ENCODE assay signal across 8 cellular contexts in the genomic region with DNA sequence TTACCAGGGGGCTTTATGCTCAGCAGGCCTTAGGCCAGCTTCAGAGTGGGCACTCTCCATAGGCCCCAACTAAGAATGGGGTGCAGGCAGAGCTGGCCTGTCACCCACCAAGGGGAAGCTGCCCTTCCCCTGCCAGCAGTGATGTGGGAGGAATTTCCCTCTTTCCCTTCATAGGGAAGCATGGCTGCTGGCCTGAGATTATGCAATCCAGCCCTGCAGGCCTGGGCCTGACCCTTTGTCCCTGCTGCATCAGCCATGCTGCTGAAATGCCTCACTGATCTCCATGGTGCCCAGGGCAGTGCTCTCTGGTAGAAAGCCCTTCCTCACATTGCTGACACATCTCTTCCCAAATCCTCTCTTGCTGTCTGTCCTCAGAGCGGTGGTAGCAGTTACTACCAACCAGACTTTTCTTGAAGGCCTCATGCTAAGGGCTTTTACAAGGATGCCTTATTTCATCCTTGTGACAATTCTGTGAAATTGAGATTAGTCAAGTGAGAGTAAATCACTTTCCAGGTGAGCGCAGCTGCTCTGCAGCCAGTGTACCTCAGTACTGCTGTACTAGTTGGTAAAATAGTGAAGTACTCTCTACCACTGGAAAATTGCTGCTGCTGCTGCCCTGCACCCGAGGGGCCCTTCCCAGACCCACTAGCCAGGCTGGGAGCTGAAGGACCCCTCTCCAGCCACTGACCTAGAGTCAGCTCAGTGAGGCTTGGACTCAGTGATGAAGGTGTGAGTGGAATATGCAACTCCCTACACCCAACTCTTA. TPM values are rescaled to one million over a fixed set of nuclear protein-coding genes. Genes with fewer than 3 reads are reported as not detected.
DNase-seq lines count a peak whose midpoint lies in the region; ATAC-seq, FAIRE-seq and TF ChIP-seq lines count a peak whose summit lies in the region.
"Had no signal": no experiment of that assay in that cellular context is flagged by ENCODE, and none has a peak within 500 bp of the region (broad histone marks: within the 10 kb centered on the region; RNA-seq: fewer than 3 reads in every experiment).

No MANE protein-coding gene starts in this region.

- FAIRE-seq in RCC 7860 (lab: Jason Lieb, UNC) (peak; percentile 67), GM12891 (lab: Jason Lieb, UNC) (no peak)

- TF ChIP-seq POLR2A in esophagus squamous epithelium (IDR thresholded peaks at IDR 0.05) (no peak), GM12891 (IDR thresholded peaks at IDR 0.05; ENCODE audit: low read depth, low read length) (no peak)

- intact Hi-C loops in esophagus squamous epithelium (cut with DNase I), result no loop called here

- 50 to 65% methylated on average over 2 of the region's 3 CpGs for WGBS in esophagus squamous epithelium, 2 donors

- peak overlapping the region; percentile 52 to 84 (median 74) for H3K27ac ChIP-seq in esophagus squamous epithelium

- H3K27me3 Mint-ChIP-seq in type B pancreatic cell, result no peaks in the 10 kb centered on the region

- H3K4me1 ChIP-seq in esophagus squamous epithelium, result peaks cover 13 to 23% (median 18%) of the 10 kb centered on the region in 3 donors

- TF ChIP-seq CTCF in esophagus squamous epithelium (IDR thresholded peaks at IDR 0.05) (no peak), type B pancreatic cell (conservative IDR thresholded peaks at IDR 0.05) (no peak)

- no peak overlapping the region for H3K4me3 ChIP-seq in esophagus squamous epithelium

- H3K36me3 ChIP-seq in esophagus squamous epithelium, result no peaks in the 10 kb centered on the region

- no peak for ATAC-seq in HG03378 (IDR thresholded peaks at IDR 0.05; ENCODE audit: unreplicated experiment)

- H3K9me3 ChIP-seq in esophagus squamous epithelium, result no peaks in the 10 kb centered on the region

- H3K4me3 Mint-ChIP-seq in type B pancreatic cell, result no peak overlapping the region
- H3K4me3 Mint-ChIP-seq: activated CD4-positive, alpha-beta T cell treated with anti-CD3 and anti-CD28 coated beads, Interleukin-2, amount 10 ng/mL, durations not matched to agents 7 days and 5 days had no signal

- peaks cover 21% of the 10 kb centered on the region for H3K36me3 Mint-ChIP-seq in type B pancreatic cell

- H3K4me1 Mint-ChIP-seq in type B pancreatic cell (ENCODE audit: unreplicated experiment), result peaks cover 11% of the 10 kb centered on the region
- H3K4me1 Mint-ChIP-seq: activated CD4-positive, alpha-beta T cell treated with anti-CD3 and anti-CD28 coated beads, Interleukin-2, amount 10 ng/mL, durations not matched to agents 7 days and 5 days had no signal

- H3K9me3 Mint-ChIP-seq in type B pancreatic cell, result peaks cover 5% of the 10 kb centered on the region
- H3K9me3 Mint-ChIP-seq: activated CD4-positive, alpha-beta T cell treated with anti-CD3 and anti-CD28 coated beads, Interleukin-2, amount 10 ng/mL, durations not matched to agents 7 days and 5 days had no signal

- no peaks in the 10 kb centered on the region for H3K27me3 ChIP-seq in esophagus squamous epithelium

- H3K27ac Mint-ChIP-seq in type B pancreatic cell, result peak overlapping the region; percentile 48
- H3K27ac Mint-ChIP-seq: activated CD4-positive, alpha-beta T cell treated with anti-CD3 and anti-CD28 coated beads, Interleukin-2, amount 10 ng/mL, durations not matched to agents 7 days and 5 days had no signal

- peak; percentile 70 for DNase-seq in RCC 7860 (ENCODE audit: low spot score)
- no peak for DNase-seq in esophagus squamous epithelium (lab: John Stamatoyannopoulos, UW)
- peak; percentile 81 for DNase-seq in midbrain (lab: John Stamatoyannopoulos, UW)
- DNase-seq in type B pancreatic cell (ENCODE audit: extremely low spot score, unreplicated experiment), result no peak
- DNase-seq in NCI-H345 (lab: John Stamatoyannopoulos, UW), result no peak
- no peak for DNase-seq in GM12891 (ENCODE audit: insufficient read length, low spot score)
- DNase-seq: activated CD4-positive, alpha-beta T cell treated with anti-CD3 and anti-CD28 coated beads, Interleukin-2, amount 10 ng/mL, durations not matched to agents 7 days and 5 days had no signal

TF ChIP-seq in GM12891, 5 proteins besides CTCF, POLR2A, EP300 and RAD21:
- TF ChIP-seq POU2F2 (IDR thresholded peaks at IDR 0.05; ENCODE audit: low read depth, low read length), result no peak
- no peak for TF ChIP-seq SPI1 (IDR thresholded peaks at IDR 0.05; ENCODE audit: low read depth, low read length)
- no peak for TF ChIP-seq TAF1 (IDR thresholded peaks at IDR 0.05; ENCODE audit: low read depth, low read length)
- no peak for TF ChIP-seq PAX5 (IDR thresholded peaks at IDR 0.05; ENCODE audit: insufficient read depth, low read length, severe bottlenecking)
- TF ChIP-seq POLR2AphosphoS5 (IDR thresholded peaks at IDR 0.05; ENCODE audit: low read depth, low read length), result no peak

RNA-seq across cellular contexts. Expression of a gene that starts 33.8 kb away (rescaled TPM):
- 1 to 10 TPM in 3 of 4 donors, under 1 TPM in 1; 0.72 to 5.9 (median 2.4) TPM for total RNA-seq in esophagus squamous epithelium
- 6.6 and 41.6 TPM in 2 replicates for total RNA-seq in type B pancreatic cell (ENCODE audit: low replicate concordance)
- polyA plus RNA-seq in GM12891 (2012; ENCODE audit: low read depth, missing spikeins), result 0.14 TPM
- total RNA-seq: activated CD4-positive, alpha-beta T cell treated with anti-CD3 and anti-CD28 coated beads, Interleukin-2, amount 10 ng/mL, durations not matched to agents 7 days and 5 days had no signal

RNA-seq across cellular contexts. Expression of a gene that starts 52.3 kb away (rescaled TPM):
- total RNA-seq in esophagus squamous epithelium, result 1 to 10 TPM in 2 of 4 donors, under 1 TPM in 2; 0.57 to 2.9 (median 1.2) TPM
- total RNA-seq in type B pancreatic cell (ENCODE audit: low replicate concordance), result 1.6 and 2.0 TPM in 2 replicates
- polyA plus RNA-seq in GM12891 (2012; ENCODE audit: low read depth, missing spikeins), result not detected

RNA-seq across cellular contexts. Expression of a gene that starts 52.5 kb away (rescaled TPM):
- total RNA-seq in esophagus squamous epithelium (1 to 10 TPM in 1 of 4 donors, not detected in 3; 1.3 TPM), type B pancreatic cell (ENCODE audit: low replicate concordance) (0.40 and 3.7 TPM in 2 replicates)
- polyA plus RNA-seq in GM12891 (2012; ENCODE audit: low read depth, missing spikeins), result 0.40 TPM
- total RNA-seq: activated CD4-positive, alpha-beta T cell treated with anti-CD3 and anti-CD28 coated beads, Interleukin-2, amount 10 ng/mL, durations not matched to agents 7 days and 5 days had no signal

Comparison
In these comparisons a context has a peak if more than half of its experiments do, and no peak if none do; other contexts are left out.
1. DNase-seq: peak in RCC 7860 (single experiment) and midbrain (single experiment); none in esophagus squamous epithelium (single experiment), type B pancreatic cell (single experiment), NCI-H345 (single experiment) and GM12891 (single experiment).